Comparison of ENCODE assay signal across 8 cellular contexts in genomic region chr3:125915427-125915787, GRCh38. TPM values are rescaled to one million over a fixed set of nuclear protein-coding genes. Genes with fewer than 3 reads are reported as not detected.
DNase-seq lines count a peak whose midpoint lies in the region; ATAC-seq and TF ChIP-seq lines count a peak whose summit lies in the region.
"Not testable (repeated sequence)": the region's sequence is repeated elsewhere in the genome, so short reads cannot be mapped to it uniquely, and the experiment has no call there.

No MANE protein-coding gene starts in this region.

- H4K8ac ChIP-seq in IMR-90 (ENCODE audit: low read depth in 2 of 2, low read length in 2 of 2), result peak overlapping the region; percentile 92 to 96; a peak in 3 of 4 replicates

- not testable (repeated sequence) for H3K4me1 ChIP-seq in IMR-90 (ENCODE audit: control insufficient read depth, insufficient read depth, low read length)
- peaks cover 0 to 14% (median 10%) of the 10 kb centered on the region in 5 donors for H3K4me1 ChIP-seq in subcutaneous abdominal adipose tissue (ENCODE audit: control insufficient read depth in 5 of 5, insufficient read depth in 5 of 5, low read length in 5 of 5)

- intact Hi-C loops in CD4-positive, alpha-beta T cell (cut with DNase I, micrococcal nuclease), result loop anchor here (1.0 to 10.0 kb wide), 10 partner anchors 77 to 1757 kb away; partner anchors contain the start of genes ABTB1 (in 1 of the 2), CHCHD6 (in 1 of the 2), MCM2 (in 1 of the 2) and SLC41A3 (in 1 of the 2)
- intact Hi-C loops in IMR-90 (cut with micrococcal nuclease), result loop anchor here (5.0 kb wide), 1 partner anchor 148 kb away; no protein-coding TSS in a partner anchor

- H3K27ac ChIP-seq in CD4-positive, alpha-beta T cell (ENCODE audit: low read depth, low read length), result peak overlapping the region; percentile 50
- peak overlapping the region; percentile 97 for H3K27ac ChIP-seq in IMR-90 (ENCODE audit: insufficient read depth, low read length)
- H3K27ac ChIP-seq in angular gyrus (ENCODE audit: low read depth, low read length), result peak overlapping the region; percentile 52
- H3K27ac ChIP-seq in subcutaneous abdominal adipose tissue (ENCODE audit: low read depth, low read length), result not testable (repeated sequence)

- peak overlapping the region; percentile 96 for H2AK5ac ChIP-seq in IMR-90 (ENCODE audit: low read depth, low read length)

- H3K9me1 ChIP-seq in IMR-90 (ENCODE audit: insufficient read depth, low read length), result not testable (repeated sequence)

- H3K23ac ChIP-seq in IMR-90 (ENCODE audit: low read depth, low read length), result peak overlapping the region; percentile 86

- peak overlapping the region; percentile 85 for H2BK5ac ChIP-seq in IMR-90 (ENCODE audit: low read depth, low read length, poor library complexity, severe bottlenecking)

- peak overlapping the region; percentile 91 for H3K4me3 Mint-ChIP-seq in CD4-positive, alpha-beta T cell
- H3K4me3 Mint-ChIP-seq in T-cell, result peak overlapping the region; percentile 84 to 88 (median 86)
- peak overlapping the region; percentile 94 for H3K4me3 Mint-ChIP-seq in neural crest cell

- peak overlapping the region; percentile 96 for H3K9ac ChIP-seq in IMR-90 (ENCODE audit: low read depth, low read length)
- H3K9ac ChIP-seq in subcutaneous abdominal adipose tissue (ENCODE audit: low read length in 5 of 5), result peak overlapping the region in 4 of 5 donors; percentile 37 to 69 (median 50)

- not testable (repeated sequence) for H3K27me3 ChIP-seq in CD4-positive, alpha-beta T cell (ENCODE audit: control insufficient read depth, insufficient read depth, low read length); IMR-90 (ENCODE audit: control insufficient read depth, insufficient read depth, low read length); subcutaneous abdominal adipose tissue (ENCODE audit: control insufficient read depth in 5 of 5, insufficient read depth in 4 of 5, low read length in 5 of 5)

- peak overlapping the region; percentile 77 for H4K5ac ChIP-seq in IMR-90 (ENCODE audit: low read depth, low read length)

- peak overlapping the region; percentile 90 for H3K56ac ChIP-seq in IMR-90 (ENCODE audit: extremely low read depth, insufficient read depth, low read length)

- peak overlapping the region; percentile 84 for H3K18ac ChIP-seq in IMR-90 (ENCODE audit: low read depth, low read length)

- peaks cover 12% of the 10 kb centered on the region for H3K4me1 Mint-ChIP-seq in CD4-positive, alpha-beta T cell (ENCODE audit: low read depth)
- peaks cover 9 to 18% (median 15%) of the 10 kb centered on the region in 3 donors for H3K4me1 Mint-ChIP-seq in T-cell
- peaks cover 20% of the 10 kb centered on the region for H3K4me1 Mint-ChIP-seq in neural crest cell

- peak overlapping the region; percentile 99 for H3K14ac ChIP-seq in IMR-90 (replicated peaks; ENCODE audit: low read depth, low read length)

- in situ Hi-C loops in IMR-90 (cut with MboI; ENCODE audit: low sequenced_read_pairs), result not testable (repeated sequence)

- H3K4ac ChIP-seq in IMR-90 (ENCODE audit: low read depth, low read length), result peak overlapping the region; percentile 85

- TF ChIP-seq CTCF in CD4-positive, alpha-beta T cell (IDR thresholded peaks at IDR 0.05); IMR-90 (conservative IDR thresholded peaks at IDR 0.05; ENCODE audit: low read depth, low read length); epithelial cell of esophagus (IDR thresholded peaks at IDR 0.05; ENCODE audit: insufficient read depth, low read depth, low read length, missing control alignments); neural crest cell (conservative IDR thresholded peaks at IDR 0.05): not testable (repeated sequence)

- H3K27ac Mint-ChIP-seq in CD4-positive, alpha-beta T cell, result peak overlapping the region; percentile 95
- H3K27ac Mint-ChIP-seq in T-cell, result peak overlapping the region; percentile 90 to 97
- not testable (repeated sequence) for H3K27ac Mint-ChIP-seq in neural crest cell (ENCODE audit: unreplicated experiment)

- peak overlapping the region; percentile 90 for H4K91ac ChIP-seq in IMR-90 (ENCODE audit: insufficient read depth, low read depth, low read length)

- POLR2A ChIA-PET in CD4-positive, alpha-beta T cell (lab: Charles Lee); IMR-90 (lab: Charles Lee; ENCODE audit: unreplicated experiment): not testable (repeated sequence)
- POLR2A ChIA-PET in T-cell (lab: Charles Lee), result interaction anchor here in 1 of 2 donors (1.1 kb wide), 1 partner anchor 79 kb away, joined by 4 read pairs; no protein-coding TSS in a partner anchor

- dilution Hi-C loops in IMR-90 (cut with HindIII; ENCODE audit: low sequenced_read_pairs, unreplicated experiment), result not testable (repeated sequence)

- not testable (repeated sequence) for H2BK20ac ChIP-seq in IMR-90 (ENCODE audit: low read depth, low read length)

- peak; percentile 65 for TF ChIP-seq POLR2A in IMR-90 (IDR thresholded peaks at IDR 0.05; ENCODE audit: low read depth, low read length)

- not testable (repeated sequence) for H4K20me1 ChIP-seq in IMR-90 (ENCODE audit: insufficient read depth, low read length)

- not testable (repeated sequence) for H3K9me3 Mint-ChIP-seq in CD4-positive, alpha-beta T cell; T-cell; neural crest cell

- H2BK120ac ChIP-seq in IMR-90 (ENCODE audit: low read depth, low read length), result peak overlapping the region; percentile 87

- peaks cover 0 to 17% of the 10 kb centered on the region in 2 experiments; a peak in 2 of 4 replicates for H3K79me1 ChIP-seq in IMR-90 (ENCODE audit: low read depth in 1 of 2, low read length in 2 of 2)

- not testable (repeated sequence) for H3K27me3 Mint-ChIP-seq in CD4-positive, alpha-beta T cell; T-cell; neural crest cell (ENCODE audit: low read depth)

- peak in 2 of 10 experiments; percentile 4 to 12 for DNase-seq in CD4-positive, alpha-beta T cell
- peak; percentile 2 for DNase-seq in IMR-90
- DNase-seq in T-cell, result peak in 3 of 34 experiments; percentile 3 to 11 (median 4)
- DNase-seq in epithelial cell of esophagus (ENCODE audit: low read depth), result peak; percentile 41
- DNase-seq in inferior parietal cortex (ENCODE audit: extremely low spot score), result peak; percentile 7
- not testable (repeated sequence) for DNase-seq in neural crest cell (ENCODE audit: low read depth, low spot score)

- H3K9me3 ChIP-seq in CD4-positive, alpha-beta T cell (ENCODE audit: control insufficient read depth, low read length); IMR-90 (ENCODE audit: control insufficient read depth, insufficient read depth, low read length); subcutaneous abdominal adipose tissue (ENCODE audit: control insufficient read depth in 5 of 5, low read length in 5 of 5): not testable (repeated sequence)

- not testable (repeated sequence) for BruUV-seq in IMR-90 (replicated peaks; lab: Mats Ljungman, UMichigan)

- CTCF ChIA-PET in CD4-positive, alpha-beta T cell (lab: Charles Lee); IMR-90 (lab: Yijun Ruan, JAX); T-cell (lab: Charles Lee): not testable (repeated sequence)

- peak overlapping the region; percentile 85 for H2AFZ ChIP-seq in IMR-90 (replicated peaks; ENCODE audit: low read length, poor library complexity)

- H3K36me3 Mint-ChIP-seq in CD4-positive, alpha-beta T cell (ENCODE audit: low read depth); T-cell; neural crest cell (ENCODE audit: low read depth): not testable (repeated sequence)

- 2% methylated on average over 15 of the region's 30 CpGs; no CpG with 5 or more reads in 1 of the 2 experiments for WGBS in IMR-90 (ENCODE audit: extremely low coverage in 2 of 2, insufficient read length in 1 of 2), 2 experiments

- H2AK9ac ChIP-seq in IMR-90 (replicated peaks; ENCODE audit: low read depth, low read length, poor library complexity), result not testable (repeated sequence)

- not testable (repeated sequence) for TF ChIP-seq RAD21 in IMR-90 (IDR thresholded peaks at IDR 0.05; ENCODE audit: low read length)

- ATAC-seq in CD4-positive, alpha-beta T cell (ENCODE audit: poor library complexity); IMR-90 (ENCODE audit: low read depth); T-cell (replicated peaks in 1 of 4): not testable (repeated sequence)

- H3K4me2 ChIP-seq in IMR-90 (ENCODE audit: low read depth, low read length), result peak overlapping the region; percentile 99

- H2BK15ac ChIP-seq in IMR-90 (ENCODE audit: low read depth, low read length), result peak overlapping the region; percentile 92; the same call in 1 of the 3 replicates

- H3K4me3 ChIP-seq in IMR-90 (ENCODE audit: insufficient read depth, low read depth, low read length) (peak overlapping the region; percentile 83), epithelial cell of esophagus (ENCODE audit: low read length) (peak overlapping the region; percentile 56), subcutaneous abdominal adipose tissue (ENCODE audit: low read depth in 1 of 5, low read length in 5 of 5) (peak overlapping the region; percentile 62 to 70 (median 66))

- not testable (repeated sequence) for H3K36me3 ChIP-seq in IMR-90 (ENCODE audit: control insufficient read depth, insufficient read depth, low read length); subcutaneous abdominal adipose tissue (ENCODE audit: control insufficient read depth in 5 of 5, insufficient read depth in 5 of 5, low read length in 5 of 5)

RNA-seq across cellular contexts. Expression of gene ROPN1B, which starts 53.6 kb away (rescaled TPM):
- total RNA-seq in CD4-positive, alpha-beta T cell, result under 1 TPM in 1 of 2 experiments, not detected in 1; 0.25 TPM
- total RNA-seq in IMR-90 (2012; rRNA removed), result not detected in 2 replicates
- polyA plus RNA-seq in IMR-90 (2012; rRNA removed), result not detected in 2 replicates
- not detected in 2 replicates for polyA plus RNA-seq in IMR-90 (2012; cell fraction: cytosol; rRNA removed)
- polyA plus RNA-seq in IMR-90 (2012; cell fraction: nucleus; rRNA removed; ENCODE audit: low replicate concordance), result not detected in 2 replicates
- not detected for total RNA-seq in T-cell
- 2.0 and 2.5 TPM in 2 replicates for total RNA-seq in neural crest cell
